ENCODE assay signal across 7 cellular contexts in genomic region chr19:38769635-38770211, GRCh38. TPM values are rescaled to one million over a fixed set of nuclear protein-coding genes. Genes with fewer than 3 reads are reported as not detected.
DNase-seq lines count a peak whose midpoint lies in the region; ATAC-seq and TF ChIP-seq lines count a peak whose summit lies in the region.

No MANE protein-coding gene starts in this region.

- ATAC-seq in GM18861 (IDR thresholded peaks at IDR 0.05; ENCODE audit: unreplicated experiment) (peak; percentile 70), HG03521 (IDR thresholded peaks at IDR 0.05; ENCODE audit: unreplicated experiment) (peak; percentile 54), lung (ENCODE audit: insufficient read depth, low FRiP score) (peak; percentile 84)
- ATAC-seq in activated CD8-positive, alpha-beta T cell treated with anti-CD3 and anti-CD28 coated beads for 36 hours, result peak; percentile 85

- H3K27ac ChIP-seq in lung (ENCODE audit: low read depth in 1 of 2, low read length in 1 of 2), result peak overlapping the region in 1 of 2 donors; percentile 93

- POLR2A ChIA-PET in activated CD8-positive, alpha-beta T cell treated with anti-CD3 and anti-CD28 coated beads for 36 hours (lab: Charles Lee), result interaction anchor here (0.7 to 1.1 kb wide), 4 partner anchors 17 to 183 kb away, joined by 3 to 5 read pairs (median 3); partner anchors contain the start of gene ECH1

- intact Hi-C loops in activated CD8-positive, alpha-beta T cell treated with anti-CD3 and anti-CD28 coated beads for 36 hours (cut with micrococcal nuclease), result no loop called here

- peaks cover 0 to 2% of the 10 kb centered on the region in 2 donors for H3K4me1 ChIP-seq in lung (ENCODE audit: control insufficient read depth in 2 of 2, insufficient read depth in 2 of 2, low read length in 2 of 2)

- no peaks in the 10 kb centered on the region for H3K27me3 ChIP-seq in lung (ENCODE audit: control insufficient read depth, insufficient read depth)

- H3K36me3 ChIP-seq in lung (ENCODE audit: control insufficient read depth in 2 of 2, insufficient read depth in 2 of 2, low read length in 2 of 2), result no peaks in the 10 kb centered on the region

- H3K27me3 Mint-ChIP-seq in activated CD8-positive, alpha-beta T cell treated with anti-CD3 and anti-CD28 coated beads for 36 hours, result no peaks in the 10 kb centered on the region

- peaks cover 5% of the 10 kb centered on the region for H3K4me1 Mint-ChIP-seq in activated CD8-positive, alpha-beta T cell treated with anti-CD3 and anti-CD28 coated beads for 36 hours (ENCODE audit: low read depth)

- peak; percentile 78 for TF ChIP-seq CTCF in activated CD8-positive, alpha-beta T cell treated with anti-CD3 and anti-CD28 coated beads for 36 hours (IDR thresholded peaks at IDR 0.05)
- TF ChIP-seq CTCF in lung (IDR thresholded peaks at IDR 0.05; ENCODE audit: control extremely low read depth, extremely low read depth), result peak; percentile 66

- no peaks in the 10 kb centered on the region for H3K36me3 Mint-ChIP-seq in activated CD8-positive, alpha-beta T cell treated with anti-CD3 and anti-CD28 coated beads for 36 hours (ENCODE audit: low read depth)

- peak overlapping the region; percentile 8 for H3K4me3 ChIP-seq in lung

- no peak overlapping the region for H3K27ac Mint-ChIP-seq in activated CD8-positive, alpha-beta T cell treated with anti-CD3 and anti-CD28 coated beads for 36 hours

- peak overlapping the region; percentile 32 for H3K4me3 Mint-ChIP-seq in activated CD8-positive, alpha-beta T cell treated with anti-CD3 and anti-CD28 coated beads for 36 hours

- no peaks in the 10 kb centered on the region for H3K9me3 Mint-ChIP-seq in activated CD8-positive, alpha-beta T cell treated with anti-CD3 and anti-CD28 coated beads for 36 hours

- peak; percentile 90 for DNase-seq in activated CD8-positive, alpha-beta T cell treated with anti-CD3 and anti-CD28 coated beads for 36 hours
- peak; percentile 80 for DNase-seq in effector CD4-positive, alpha-beta T cell
- DNase-seq in lung (ENCODE audit: low spot score), result peak; percentile 91
- peak; percentile 71 to 84 (median 72) for DNase-seq in stimulated activated CD4-positive, alpha-beta T cell treated with anti-CD3 and anti-CD28 coated beads, TNF-alpha, amount 100 ng/mL, for 24 hours (ENCODE audit: low read depth in 3 of 3)
- no peak for DNase-seq in NCI-H2107 treated with DMSO at 0.1 percent for 48 hours (lab: John Stamatoyannopoulos, UW; ENCODE audit: unreplicated experiment)

- WGBS in lung, 2 donors, result 7 to 13% methylated on average over 39 to 42 of the region's 42 CpGs

- H3K9me3 ChIP-seq in lung (ENCODE audit: control insufficient read depth in 2 of 2, insufficient read depth in 1 of 2, low read length in 1 of 2), result no peaks in the 10 kb centered on the region

- CTCF ChIA-PET in activated CD8-positive, alpha-beta T cell treated with anti-CD3 and anti-CD28 coated beads for 36 hours (lab: Charles Lee), result interaction anchor here (0.6 to 1.7 kb wide), 14 partner anchors 9 to 367 kb away, joined by 3 to 16 read pairs (median 4); partner anchors contain the start of genes CAPN12 and FAM98C

RNA-seq across cellular contexts. Expression of gene LGALS7, which starts 3.6 kb away (rescaled TPM):
- total RNA-seq in activated CD8-positive, alpha-beta T cell treated with anti-CD3 and anti-CD28 coated beads for 36 hours, result not detected
- total RNA-seq in lung, result 1 to 10 TPM in 1 of 2 donors, not detected in 1; 2.4 TPM
- 1 to 10 TPM; 4.9 to 5.0 TPM for polyA plus RNA-seq in lung

RNA-seq across cellular contexts. Expression of gene LGALS7B, which starts 19.3 kb away (rescaled TPM):
- total RNA-seq in activated CD8-positive, alpha-beta T cell treated with anti-CD3 and anti-CD28 coated beads for 36 hours, result not detected
- 1 to 10 TPM in 1 of 2 donors, not detected in 1; 2.3 TPM for total RNA-seq in lung
- 10 to 100 TPM; 12.2 to 16.3 TPM for polyA plus RNA-seq in lung

RNA-seq across cellular contexts. Expression of gene CAPN12, which starts 25.4 kb away (rescaled TPM):
- total RNA-seq in activated CD8-positive, alpha-beta T cell treated with anti-CD3 and anti-CD28 coated beads for 36 hours, result 10 to 100 TPM; 19.6 to 22.7 TPM
- total RNA-seq in lung, result 1 to 10 TPM; 2.0 to 7.1 TPM
- polyA plus RNA-seq in lung, result 10 to 100 TPM in 1 of 2 donors, 1 to 10 TPM in 1; 4.9 to 17.8 TPM

RNA-seq across cellular contexts. Expression of gene LGALS4, which starts 43.0 kb away (rescaled TPM):
- under 1 TPM; 0.29 to 0.72 TPM for total RNA-seq in activated CD8-positive, alpha-beta T cell treated with anti-CD3 and anti-CD28 coated beads for 36 hours
- 1 to 10 TPM; 1.7 to 3.5 TPM for total RNA-seq in lung
- 1 to 10 TPM in 1 of 2 donors, under 1 TPM in 1; 0.39 to 4.1 TPM for polyA plus RNA-seq in lung
